Comparison of ENCODE assay signal across 1 cellular context in genomic region chr1:92784639-92785500, GRCh38.
TF ChIP-seq lines count a peak whose summit lies in the region.

TSS of gene EVI5 (minus strand) at chr1:92785108. CDS start at chr1:92736546, 48,562 bp downstream.

TF ChIP-seq in HepG2, 621 proteins besides CTCF, POLR2A, EP300 and RAD21 (continued from another document and continues in another):
- TF ChIP-seq FOXO4 (CRISPR knock-in tag; conservative IDR thresholded peaks at IDR 0.05) (peak; percentile 99), GABPA (IDR thresholded peaks at IDR 0.05; ENCODE audit: low read depth, low read length) (no peak), GABPA (CRISPR knock-in tag; IDR thresholded peaks at IDR 0.05; ENCODE audit: low read depth) (peak; percentile 47; the same call in 1 of the 2 replicates), REST (IDR thresholded peaks at IDR 0.05; ENCODE audit: borderline replicate concordance in 1 of 2, low read depth in 1 of 2, low read length in 2 of 2) (no peak), ZNF704 (CRISPR knock-in tag; IDR thresholded peaks at IDR 0.05; ENCODE audit: borderline replicate concordance) (peak; percentile 97), MED13 (CRISPR knock-in tag; IDR thresholded peaks at IDR 0.05) (peak; percentile 86; the same call in 1 of the 2 replicates), ARNTL (CRISPR knock-in tag; IDR thresholded peaks at IDR 0.05) (peak; percentile 88), TBP (CRISPR knock-in tag; IDR thresholded peaks at IDR 0.05) (no peak), KDM4B (CRISPR knock-in tag; IDR thresholded peaks at IDR 0.05) (peak; percentile 35; the same call in 1 of the 2 replicates), SMC3 (IDR thresholded peaks at IDR 0.05; ENCODE audit: low read length) (no peak), FOSL1 (CRISPR knock-in tag; IDR thresholded peaks at IDR 0.05; ENCODE audit: borderline replicate concordance) (peak; percentile 47; the same call in 1 of the 2 replicates), ZNF7 (CRISPR knock-in tag; IDR thresholded peaks at IDR 0.05) (0 out of 2 replicates have a peak, but pooled peaks have one; percentile 50), ZFP82 (CRISPR knock-in tag; IDR thresholded peaks at IDR 0.05; ENCODE audit: borderline replicate concordance) (peak; percentile 85; the same call in 1 of the 2 replicates), BATF2 (CRISPR knock-in tag; IDR thresholded peaks at IDR 0.05) (peak; percentile 96), PAF1 (CRISPR knock-in tag; IDR thresholded peaks at IDR 0.05) (no peak), SOX6 (IDR thresholded peaks at IDR 0.05) (no peak), SOX6 (CRISPR knock-in tag; IDR thresholded peaks at IDR 0.05) (peak; percentile 72), ZFP1 (CRISPR knock-in tag; IDR thresholded peaks at IDR 0.05) (peak; percentile 77; the same call in 1 of the 2 replicates), TEF (CRISPR knock-in tag; IDR thresholded peaks at IDR 0.05) (peak; percentile 93; the same call in 1 of the 2 replicates), ZNF333 (CRISPR knock-in tag; IDR thresholded peaks at IDR 0.05; ENCODE audit: borderline replicate concordance) (no peak), HNRNPH1 (optimal IDR thresholded peaks at IDR 0.05; ENCODE audit: low read depth, low read length) (no peak), ZBTB20 (CRISPR knock-in tag; IDR thresholded peaks at IDR 0.05; ENCODE audit: borderline replicate concordance, low read depth) (peak; percentile 97), IKZF1 (IDR thresholded peaks at IDR 0.05) (no peak), MTERF4 (CRISPR knock-in tag; IDR thresholded peaks at IDR 0.05) (peak; percentile 98), ZNF280B (CRISPR knock-in tag; IDR thresholded peaks at IDR 0.05; ENCODE audit: borderline replicate concordance) (peak; percentile 98), DDIT3 (CRISPR knock-in tag; IDR thresholded peaks at IDR 0.05) (no peak), HBP1 (CRISPR knock-in tag; IDR thresholded peaks at IDR 0.05; ENCODE audit: low read depth) (no peak), ZNF230 (CRISPR knock-in tag; IDR thresholded peaks at IDR 0.05) (peak; percentile 99), PAX8 (CRISPR knock-in tag; IDR thresholded peaks at IDR 0.05; ENCODE audit: borderline replicate concordance) (peak; percentile 87; the same call in 1 of the 2 replicates), ZNF18 (CRISPR knock-in tag; IDR thresholded peaks at IDR 0.05; ENCODE audit: insufficient replicate concordance) (peak; percentile 97), RARG (CRISPR knock-in tag; IDR thresholded peaks at IDR 0.05; ENCODE audit: low read depth) (peak; percentile 87; the same call in 1 of the 2 replicates), CREB1 (IDR thresholded peaks at IDR 0.05) (peak; percentile 70), CREB1 (CRISPR knock-in tag; IDR thresholded peaks at IDR 0.05) (peak; percentile 64), JARID2 (CRISPR knock-in tag; IDR thresholded peaks at IDR 0.05; ENCODE audit: insufficient replicate concordance) (no peak), PRMT3 (CRISPR knock-in tag; IDR thresholded peaks at IDR 0.05; ENCODE audit: borderline replicate concordance, low read depth) (peak; percentile 94; the same call in 1 of the 2 replicates), RORA (CRISPR knock-in tag; IDR thresholded peaks at IDR 0.05) (no peak), REL (CRISPR knock-in tag; conservative IDR thresholded peaks at IDR 0.05) (peak; percentile 95), CSRNP2 (CRISPR knock-in tag; conservative IDR thresholded peaks at IDR 0.05; ENCODE audit: low read depth) (peak; percentile 80; the same call in 1 of the 2 replicates), ATAD3A (CRISPR knock-in tag; IDR thresholded peaks at IDR 0.05) (peak; percentile 89; the same call in 1 of the 2 replicates), ATF4 (CRISPR knock-in tag; IDR thresholded peaks at IDR 0.05) (peak in 1 of 2 experiments; percentile 71; a peak in 2 of 4 replicates), DRAP1 (CRISPR knock-in tag; IDR thresholded peaks at IDR 0.05) (peak; percentile 82)
